Comparison of ENCODE assay signal across 1 cellular context in genomic region chr5:132295505-132296411, GRCh38.
TF ChIP-seq lines count a peak whose summit lies in the region.

No MANE protein-coding gene starts in this region.

TF ChIP-seq in GM23338, 12 proteins besides CTCF, POLR2A, EP300 and RAD21 (continued from another document):
- TF ChIP-seq ZNF462 (CRISPR knock-in tag; IDR thresholded peaks at IDR 0.05) (no peak), JUNB (IDR thresholded peaks at IDR 0.05; ENCODE audit: unreplicated experiment) (no peak), ZNF331 (CRISPR knock-in tag; IDR thresholded peaks at IDR 0.05; ENCODE audit: low read depth) (no peak), POLR2AphosphoS5 (IDR thresholded peaks at IDR 0.05; ENCODE audit: low read depth) (no peak), ETS1 (IDR thresholded peaks at IDR 0.05) (no peak), ZNF114 (CRISPR knock-in tag; IDR thresholded peaks at IDR 0.05) (no peak), EZH2 (IDR thresholded peaks at IDR 0.05; ENCODE audit: low read depth, unreplicated experiment) (no peak), EZH2phosphoT487 (IDR thresholded peaks at IDR 0.05; ENCODE audit: unreplicated experiment) (no peak), STAT1 (IDR thresholded peaks at IDR 0.05; ENCODE audit: unreplicated experiment) (no peak), NANOG (IDR thresholded peaks at IDR 0.05; ENCODE audit: borderline replicate concordance) (no peak)
- TF ChIP-seq, protein P1, sequence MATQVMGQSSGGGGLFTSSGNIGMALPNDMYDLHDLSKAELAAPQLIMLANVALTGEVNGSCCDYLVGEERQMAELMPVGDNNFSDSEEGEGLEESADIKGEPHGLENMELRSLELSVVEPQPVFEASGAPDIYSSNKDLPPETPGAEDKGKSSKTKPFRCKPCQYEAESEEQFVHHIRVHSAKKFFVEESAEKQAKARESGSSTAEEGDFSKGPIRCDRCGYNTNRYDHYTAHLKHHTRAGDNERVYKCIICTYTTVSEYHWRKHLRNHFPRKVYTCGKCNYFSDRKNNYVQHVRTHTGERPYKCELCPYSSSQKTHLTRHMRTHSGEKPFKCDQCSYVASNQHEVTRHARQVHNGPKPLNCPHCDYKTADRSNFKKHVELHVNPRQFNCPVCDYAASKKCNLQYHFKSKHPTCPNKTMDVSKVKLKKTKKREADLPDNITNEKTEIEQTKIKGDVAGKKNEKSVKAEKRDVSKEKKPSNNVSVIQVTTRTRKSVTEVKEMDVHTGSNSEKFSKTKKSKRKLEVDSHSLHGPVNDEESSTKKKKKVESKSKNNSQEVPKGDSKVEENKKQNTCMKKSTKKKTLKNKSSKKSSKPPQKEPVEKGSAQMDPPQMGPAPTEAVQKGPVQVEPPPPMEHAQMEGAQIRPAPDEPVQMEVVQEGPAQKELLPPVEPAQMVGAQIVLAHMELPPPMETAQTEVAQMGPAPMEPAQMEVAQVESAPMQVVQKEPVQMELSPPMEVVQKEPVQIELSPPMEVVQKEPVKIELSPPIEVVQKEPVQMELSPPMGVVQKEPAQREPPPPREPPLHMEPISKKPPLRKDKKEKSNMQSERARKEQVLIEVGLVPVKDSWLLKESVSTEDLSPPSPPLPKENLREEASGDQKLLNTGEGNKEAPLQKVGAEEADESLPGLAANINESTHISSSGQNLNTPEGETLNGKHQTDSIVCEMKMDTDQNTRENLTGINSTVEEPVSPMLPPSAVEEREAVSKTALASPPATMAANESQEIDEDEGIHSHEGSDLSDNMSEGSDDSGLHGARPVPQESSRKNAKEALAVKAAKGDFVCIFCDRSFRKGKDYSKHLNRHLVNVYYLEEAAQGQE (IDR thresholded peaks at IDR 0.05; ENCODE audit: unreplicated experiment) = no peak
